Comparison of ENCODE assay signal across 26 cellular contexts in the genomic region with DNA sequence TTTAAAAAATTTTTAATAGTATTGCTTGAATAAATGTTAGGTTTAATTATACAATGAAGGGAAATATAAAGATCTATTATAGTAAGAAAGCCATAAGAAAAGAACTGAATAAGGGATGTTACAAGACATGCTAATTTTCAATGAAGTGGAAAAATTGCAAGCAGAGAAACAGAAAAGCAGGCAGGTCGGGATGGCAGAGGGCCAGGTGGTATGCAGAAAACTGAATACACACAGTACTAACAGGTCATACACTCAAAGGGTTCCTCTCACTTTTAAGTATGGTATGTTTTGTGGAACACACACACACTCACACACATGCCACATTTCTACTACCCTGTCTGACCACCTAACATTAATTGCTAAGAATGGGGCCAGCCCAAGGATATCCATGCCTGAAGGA.
"Had no signal": no experiment of that assay in that cellular context is flagged by ENCODE, and none has a peak within 500 bp of the region (broad histone marks: within the 10 kb centered on the region; RNA-seq: fewer than 3 reads in every experiment).

No MANE protein-coding gene starts in this region.

- H3K9me3 ChIP-seq: body of pancreas, esophagus muscularis mucosa had no signal

- ATAC-seq: activated CD4-positive, alpha-beta T cell treated with anti-CD3 and anti-CD28 coated beads for 36 hours; activated naive CD4-positive, alpha-beta T cell treated with anti-CD3 and anti-CD28 coated beads, Interleukin-2, amount 50 U/mL, for 72 hours; activated T-cell treated with anti-CD3 and anti-CD28 coated beads, Interleukin-2, amount 50 U/mL, for 72 hours; body of pancreas; effector memory CD8-positive, alpha-beta T cell; foreskin keratinocyte had no signal

- H3K27me3 ChIP-seq: body of pancreas, esophagus muscularis mucosa had no signal

- H3K4me1 ChIP-seq: body of pancreas, foreskin keratinocyte had no signal

- H3K27ac ChIP-seq: body of pancreas, esophagus muscularis mucosa, foreskin keratinocyte had no signal

- DNase-seq: activated CD4-positive, alpha-beta memory T cell treated with anti-CD3 and anti-CD28 coated beads, Interleukin-2, amount 10 ng/mL, durations not matched to agents 7 days and 5 days; activated CD4-positive, alpha-beta T cell treated with anti-CD3 and anti-CD28 coated beads for 36 hours; activated CD4-positive, alpha-beta T cell treated with anti-CD3 and anti-CD28 coated beads, Interleukin-2, amount 10 ng/mL, durations not matched to agents 7 days and 5 days; activated CD4-positive, alpha-beta T cell treated with anti-CD3 and anti-CD28 coated beads, Interleukin-2, amount 50 U/mL, for 4 hours; activated CD4-positive, CD25-positive, alpha-beta regulatory T cell; activated CD4-positive, CD25-positive, alpha-beta regulatory T cell treated with anti-CD3 and anti-CD28 coated beads, Interleukin-2, amount 50 U/mL, for 72 hours; activated CD8-positive, alpha-beta memory T cell treated with anti-CD3 and anti-CD28 coated beads, Interleukin-2, amount 50 U/mL, for 48 hours; activated gamma-delta T cell; activated naive CD4-positive, alpha-beta T cell; activated naive CD4-positive, alpha-beta T cell treated with anti-CD3 and anti-CD28 coated beads, Interleukin-2, amount 10 ng/mL, durations not matched to agents 7 days and 5 days; activated naive CD8-positive, alpha-beta T cell treated with anti-CD3 and anti-CD28 coated beads, Interleukin-2, amount 10 ng/mL, durations not matched to agents 7 days and 5 days; activated T-cell treated with anti-CD3 and anti-CD28 coated beads for 4 hours; activated T-cell treated with anti-CD3 and anti-CD28 coated beads, Interleukin-2, amount 50 U/mL, for 24 hours; activated T-cell treated with anti-CD3 and anti-CD28 coated beads, Interleukin-2, amount 50 U/mL, for 72 hours; central memory CD4-positive, alpha-beta T cell; cortex of kidney; dermis blood vessel endothelial cell; effector CD4-positive, alpha-beta T cell; effector memory CD8-positive, alpha-beta T cell; erythroblast; foreskin keratinocyte; head of caudate nucleus; T-helper 2 cell had no signal

- H3K4me3 ChIP-seq: body of pancreas, esophagus muscularis mucosa had no signal

- H3K36me3 ChIP-seq: esophagus muscularis mucosa had no signal
